10 cellular contexts compared by ENCODE assay signal in the genomic region with DNA sequence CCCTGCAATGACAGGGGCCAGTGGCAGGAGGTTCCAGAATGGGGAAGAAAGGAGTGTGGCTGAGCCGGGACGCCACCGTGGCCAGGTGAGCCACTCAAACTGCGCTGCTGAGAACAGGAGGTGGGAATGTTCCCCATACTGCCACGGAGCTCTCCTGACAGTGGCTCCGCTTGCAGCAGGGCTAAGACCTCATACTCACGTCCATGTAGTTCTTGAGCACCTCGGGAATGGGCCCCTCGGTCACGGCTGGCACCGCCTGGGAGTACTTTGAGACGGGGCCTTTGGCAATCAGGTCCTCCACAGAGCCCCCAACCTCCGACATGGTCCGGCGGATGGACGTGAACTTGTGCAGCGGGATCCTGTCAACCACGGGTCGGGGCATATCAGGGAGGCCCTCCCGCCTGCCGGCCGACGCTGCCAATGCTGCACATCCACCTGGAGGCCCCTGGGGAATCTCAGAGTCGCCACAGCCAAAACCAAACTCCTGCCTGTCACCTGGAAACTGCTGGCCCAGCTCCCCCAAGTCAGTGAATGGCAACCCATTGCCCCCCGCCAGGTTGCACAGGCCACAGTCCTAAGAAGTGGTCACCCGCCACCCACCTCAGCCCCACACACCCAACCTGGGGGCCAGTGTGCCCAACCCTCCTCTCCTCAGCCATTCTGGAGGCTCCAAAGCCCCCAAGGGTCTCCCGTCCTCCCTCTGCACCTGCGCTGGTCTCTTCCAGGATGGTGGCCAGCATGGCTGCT. TPM values are rescaled to one million over a fixed set of nuclear protein-coding genes. Genes with fewer than 3 reads are reported as not detected.
DNase-seq lines count a peak whose midpoint lies in the region; ATAC-seq and TF ChIP-seq lines count a peak whose summit lies in the region.
"Had no signal": no experiment of that assay in that cellular context is flagged by ENCODE, and none has a peak within 500 bp of the region (broad histone marks: within the 10 kb centered on the region; RNA-seq: fewer than 3 reads in every experiment).

No MANE protein-coding gene starts in this region.

- no peak for TF ChIP-seq POLR2A in prostate gland (IDR thresholded peaks at IDR 0.05)

- H4K20me1 ChIP-seq in BLaER1 treated with 17β-estradiol and CSF1 and Interleukin-3, amounts not matched to agents 10 nM and 100 nM, result peaks cover 0 to 63% (median 32%) of the 10 kb centered on the region in 11 experiments; a peak in 14 of 22 replicates

- intact Hi-C loops in heart right ventricle (cut with DNase I) (loop anchor here in 3 of 10 donors (5.0 to 10.0 kb wide), 4 partner anchors 44 to 71 kb away; partner anchors contain the start of gene SYT8 (in 1 of the 3)), prostate gland (cut with DNase I) (loop anchor here (10.0 kb wide), 1 partner anchor 1124 kb away; the partner anchor contains the start of gene CDKN1C)

- peak overlapping the region in 10 of 11 experiments; percentile 81 to 97 (median 88); a peak in 16 of 22 replicates for H3K9ac ChIP-seq in BLaER1 treated with 17β-estradiol and CSF1 and Interleukin-3, amounts not matched to agents 10 nM and 100 nM

- peak overlapping the region in 10 of 11 experiments; percentile 32 to 97 (median 90); a peak in 19 of 22 replicates for H3K27ac ChIP-seq in BLaER1 treated with 17β-estradiol and CSF1 and Interleukin-3, amounts not matched to agents 10 nM and 100 nM
- peak overlapping the region; percentile 85 for H3K27ac ChIP-seq in SJSA1
- peak overlapping the region; percentile 93 to 99 (median 97) for H3K27ac ChIP-seq in heart right ventricle
- H3K27ac ChIP-seq in prostate gland, result peak overlapping the region; percentile 13 to 46

- TF ChIP-seq CTCF in heart right ventricle (IDR thresholded peaks at IDR 0.05) (no peak), prostate gland (IDR thresholded peaks at IDR 0.05) (no peak)

- peaks cover 66 to 82% (median 77%) of the 10 kb centered on the region in 10 experiments for H3K4me1 ChIP-seq in BLaER1 treated with 17β-estradiol and CSF1 and Interleukin-3, amounts not matched to agents 10 nM and 100 nM
- peaks cover 44% of the 10 kb centered on the region for H3K4me1 ChIP-seq in SJSA1 (replicated peaks)
- H3K4me1 ChIP-seq in heart right ventricle, result peaks cover 38 to 79% (median 73%) of the 10 kb centered on the region in 9 donors
- peaks cover 4% of the 10 kb centered on the region for H3K4me1 ChIP-seq in prostate gland (replicated peaks)

- ATAC-seq in heart right ventricle (no peak), left lobe of liver (no peak)

- DNase-seq in SJSA1 (ENCODE audit: low read depth in 1 of 2, low spot score in 2 of 2) (no peak), heart right ventricle (no peak), prostate gland (ENCODE audit: low spot score) (no peak), kidney glomerular epithelial cell (lab: John Stamatoyannopoulos, UW) (no peak), inferior parietal cortex (ENCODE audit: extremely low spot score) (no peak), NCI-H1436 (lab: John Stamatoyannopoulos, UW) (no peak), left lobe of liver (ENCODE audit: low spot score) (no peak)
- DNase-seq: central memory CD4-positive, alpha-beta T cell; NCI-H1092 treated with DMSO at 0.1 percent for 48 hours had no signal

- no peaks in the 10 kb centered on the region for H3K9me3 ChIP-seq in BLaER1 treated with 17β-estradiol and CSF1 and Interleukin-3, amounts not matched to agents 10 nM and 100 nM (replicated peaks in 1 of 11)
- H3K9me3 ChIP-seq in SJSA1 (replicated peaks) (peaks cover 3% of the 10 kb centered on the region; the same call in 1 of the 2 replicates), heart right ventricle (no peaks in the 10 kb centered on the region), prostate gland (no peaks in the 10 kb centered on the region)

- peak overlapping the region in 8 of 10 experiments; percentile 90 to 100 (median 98); a peak in 14 of 20 replicates for H3K4me3 ChIP-seq in BLaER1 treated with 17β-estradiol and CSF1 and Interleukin-3, amounts not matched to agents 10 nM and 100 nM
- no peak overlapping the region for H3K4me3 ChIP-seq in SJSA1
- peak overlapping the region in 9 of 10 donors; percentile 87 to 100 (median 100) for H3K4me3 ChIP-seq in heart right ventricle
- no peak overlapping the region for H3K4me3 ChIP-seq in prostate gland

- no peaks in the 10 kb centered on the region for H3K27me3 ChIP-seq in BLaER1 treated with 17β-estradiol and CSF1 and Interleukin-3, amounts not matched to agents 10 nM and 100 nM
- H3K27me3 ChIP-seq in SJSA1 (replicated peaks) (no peaks in the 10 kb centered on the region), heart right ventricle (no peaks in the 10 kb centered on the region), prostate gland (replicated peaks; ENCODE audit: insufficient read depth) (no peaks in the 10 kb centered on the region)

- H3K4me2 ChIP-seq in BLaER1 treated with 17β-estradiol and CSF1 and Interleukin-3, amounts not matched to agents 10 nM and 100 nM, result peak overlapping the region; percentile 94 to 100 (median 100); a peak in 21 of 22 replicates

- peaks cover 13 to 69% (median 43%) of the 10 kb centered on the region in 11 experiments for H3K36me3 ChIP-seq in BLaER1 treated with 17β-estradiol and CSF1 and Interleukin-3, amounts not matched to agents 10 nM and 100 nM
- H3K36me3 ChIP-seq in SJSA1 (peaks cover 52% of the 10 kb centered on the region), heart right ventricle (peaks cover 0 to 48% (median 23%) of the 10 kb centered on the region in 9 donors), prostate gland (no peaks in the 10 kb centered on the region)

- WGBS in heart right ventricle, 2 donors, result 75% methylated on average over 28 of the region's 28 CpGs
- 87% methylated on average over 26 of the region's 28 CpGs for WGBS in prostate gland

RNA-seq across cellular contexts. Expression of gene CTSD, which starts 2.4 kb away (rescaled TPM):
- 245 and 253 TPM in 2 replicates for total RNA-seq in SJSA1 (2014; rRNA removed; shearing (Covaris generic))
- total RNA-seq in heart right ventricle (1,000 to 10,000 TPM in 2 of 10 donors, 100 to 1,000 TPM in 8; 501 to 1,070 (median 786) TPM), prostate gland (100 to 1,000 TPM; 497 to 983 TPM), left lobe of liver (564 TPM)
- 100 to 1,000 TPM; 431 to 976 TPM for polyA plus RNA-seq in heart right ventricle

RNA-seq across cellular contexts. Expression of gene IFITM10, which starts 10.9 kb away (rescaled TPM):
- total RNA-seq in SJSA1 (2014; rRNA removed; shearing (Covaris generic)), result 0.05 TPM in 1 of 2 replicates, not detected in the other
- total RNA-seq in heart right ventricle (1 to 10 TPM in 4 of 10 donors, under 1 TPM in 6; 0.18 to 2.4 (median 0.42) TPM), prostate gland (1 to 10 TPM; 2.6 to 3.1 TPM), left lobe of liver (15.7 TPM)
- under 1 TPM; 0.07 to 0.80 TPM for polyA plus RNA-seq in heart right ventricle

Comparison
In these comparisons a context has a peak if more than half of its experiments do, and no peak if none do; other contexts are left out.
1. H3K27ac ChIP-seq: peak in every context shown above with its lines; median percentile 97 in heart right ventricle; 90 in BLaER1 treated with 17β-estradiol and CSF1 and Interleukin-3, amounts not matched to agents 10 nM and 100 nM; 85 in SJSA1; 30 in prostate gland.
2. H3K4me3 ChIP-seq: peak in BLaER1 treated with 17β-estradiol and CSF1 and Interleukin-3, amounts not matched to agents 10 nM and 100 nM (8 of 10) and heart right ventricle (9 of 10); none in SJSA1 (single experiment) and prostate gland (0 of 2).